ENCODE assay signal across 21 cellular contexts in genomic region chr9:130467371-130467770, GRCh38. TPM values are rescaled to one million over a fixed set of nuclear protein-coding genes. Genes with fewer than 3 reads are reported as not detected.
DNase-seq lines count a peak whose midpoint lies in the region; ATAC-seq and FAIRE-seq lines count a peak whose summit lies in the region.
"Had no signal": no experiment of that assay in that cellular context is flagged by ENCODE, and none has a peak within 500 bp of the region (broad histone marks: within the 10 kb centered on the region; RNA-seq: fewer than 3 reads in every experiment).

No MANE protein-coding gene starts in this region.

- FAIRE-seq in islet of Langerhans (lab: Jason Lieb, UNC) = peak; percentile 87
- FAIRE-seq: frontal cortex had no signal

- CTCF ChIA-PET in activated naive CD4-positive, alpha-beta T cell treated with anti-CD3 and anti-CD28 coated beads for 36 hours (lab: Charles Lee) = no interaction called here

- DNase-seq in DMS 273 treated with DMSO at 0.1 percent for 48 hours (lab: John Stamatoyannopoulos, UW) (peak; percentile 94), NCI-H1105 (lab: John Stamatoyannopoulos, UW) (peak; percentile 76), NCI-H69 (lab: John Stamatoyannopoulos, UW) (peak; percentile 99), NCI-H226 (no peak)
- no peak for DNase-seq in activated naive CD4-positive, alpha-beta T cell treated with anti-CD3 and anti-CD28 coated beads for 36 hours
- DNase-seq: activated CD4-positive, alpha-beta T cell treated with anti-CD3 and anti-CD28 coated beads, Interleukin-2, amount 50 U/mL, for 4 hours; activated T-cell treated with anti-CD3 and anti-CD28 coated beads, Interleukin-2, amount 50 U/mL, for 1 hour; GDM1; H7; left ventricle myocardium inferior; MM.1S; ovary; RPMI8226; stimulated activated CD4-positive, alpha-beta T cell treated with anti-CD3 and anti-CD28 coated beads, Interleukin-2, amount 100 ng/mL, for 24 hours had no signal

- peaks cover 22% of the 10 kb centered on the region for H3K27me3 Mint-ChIP-seq in activated naive CD4-positive, alpha-beta T cell treated with anti-CD3 and anti-CD28 coated beads for 36 hours (ENCODE audit: low read depth)

- H3K36me3 Mint-ChIP-seq in activated naive CD4-positive, alpha-beta T cell treated with anti-CD3 and anti-CD28 coated beads for 36 hours (ENCODE audit: low read depth) = no peaks in the 10 kb centered on the region
- H3K36me3 Mint-ChIP-seq: activated naive CD4-positive, alpha-beta T cell treated with anti-CD3 and anti-CD28 coated beads, Interleukin-2, amount 50 U/mL, for 24 hours; IgD-negative memory B cell had no signal

- H3K27ac Mint-ChIP-seq in activated naive CD4-positive, alpha-beta T cell treated with anti-CD3 and anti-CD28 coated beads for 36 hours = no peak overlapping the region
- H3K27ac Mint-ChIP-seq: activated naive CD4-positive, alpha-beta T cell treated with anti-CD3 and anti-CD28 coated beads, Interleukin-2, amount 50 U/mL, for 24 hours; dendritic cell treated with granulocyte-macrophage colony-stimulating factor and Interleukin-4, amounts not matched to agents 40 ng/mL and 50 ng/mL, for 4 days; IgD-negative memory B cell had no signal

- H3K4me3 Mint-ChIP-seq in activated naive CD4-positive, alpha-beta T cell treated with anti-CD3 and anti-CD28 coated beads for 36 hours = no peak overlapping the region
- H3K4me3 Mint-ChIP-seq: activated naive CD4-positive, alpha-beta T cell treated with anti-CD3 and anti-CD28 coated beads, Interleukin-2, amount 50 U/mL, for 24 hours; dendritic cell treated with granulocyte-macrophage colony-stimulating factor and Interleukin-4, amounts not matched to agents 40 ng/mL and 50 ng/mL, for 4 days; IgD-negative memory B cell had no signal

- H3K9me3 Mint-ChIP-seq in activated naive CD4-positive, alpha-beta T cell treated with anti-CD3 and anti-CD28 coated beads for 36 hours = no peaks in the 10 kb centered on the region
- H3K9me3 Mint-ChIP-seq: activated naive CD4-positive, alpha-beta T cell treated with anti-CD3 and anti-CD28 coated beads, Interleukin-2, amount 50 U/mL, for 24 hours; dendritic cell treated with granulocyte-macrophage colony-stimulating factor and Interleukin-4, amounts not matched to agents 40 ng/mL and 50 ng/mL, for 4 days had no signal

- no peaks in the 10 kb centered on the region for H3K4me1 Mint-ChIP-seq in activated naive CD4-positive, alpha-beta T cell treated with anti-CD3 and anti-CD28 coated beads for 36 hours (ENCODE audit: low read depth)
- H3K4me1 Mint-ChIP-seq: activated naive CD4-positive, alpha-beta T cell treated with anti-CD3 and anti-CD28 coated beads, Interleukin-2, amount 50 U/mL, for 24 hours; IgD-negative memory B cell had no signal

- intact Hi-C loops in activated naive CD4-positive, alpha-beta T cell treated with anti-CD3 and anti-CD28 coated beads for 36 hours (cut with micrococcal nuclease) = no loop called here

- ATAC-seq in GM21786 (IDR thresholded peaks at IDR 0.05; ENCODE audit: unreplicated experiment) = no peak
- ATAC-seq in GM21447 (IDR thresholded peaks at IDR 0.05; ENCODE audit: unreplicated experiment) = no peak

RNA-seq across cellular contexts. Expression of gene ASS1, which starts 22.6 kb away (rescaled TPM):
- total RNA-seq in activated naive CD4-positive, alpha-beta T cell treated with anti-CD3 and anti-CD28 coated beads for 36 hours = 10 to 100 TPM; 12.4 to 14.3 TPM

Comparison
In these comparisons a context has a peak if more than half of its experiments do, and no peak if none do; other contexts are left out.
1. DNase-seq: peak in DMS 273 treated with DMSO at 0.1 percent for 48 hours (single experiment), NCI-H1105 (single experiment) and NCI-H69 (single experiment); none in NCI-H226 (single experiment) and activated naive CD4-positive, alpha-beta T cell treated with anti-CD3 and anti-CD28 coated beads for 36 hours (single experiment).